ENCODE assay signal across 24 cellular contexts in the genomic region with DNA sequence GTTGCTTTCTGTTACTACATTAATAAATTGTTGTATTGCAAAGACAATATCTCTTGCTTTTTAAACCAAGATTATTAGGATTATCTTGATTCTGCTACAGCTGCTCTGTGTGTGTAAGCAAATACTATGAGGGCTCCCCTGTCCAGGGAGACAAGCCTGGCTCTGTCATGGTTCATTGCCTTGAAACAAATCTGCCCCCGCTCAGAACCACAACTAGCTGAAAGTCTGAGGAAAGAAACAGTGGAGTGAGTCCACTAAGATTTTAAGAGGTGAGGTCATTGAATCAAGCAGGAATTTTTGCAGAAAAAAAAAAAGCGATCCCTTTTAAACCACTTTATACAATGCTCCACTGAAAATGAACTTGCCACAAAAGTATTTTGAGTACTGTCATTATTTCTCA. TPM values are rescaled to one million over a fixed set of nuclear protein-coding genes. Genes with fewer than 3 reads are reported as not detected.
A peak's percentile ranks its signal among the peaks of the same experiment; 100 is the strongest.
DNase-seq lines count a peak whose midpoint lies in the region; ATAC-seq and TF ChIP-seq lines count a peak whose summit lies in the region.
"Had no signal": no experiment of that assay in that cellular context is flagged by ENCODE, and none has a peak within 500 bp of the region (broad histone marks: within the 10 kb centered on the region; RNA-seq: fewer than 3 reads in every experiment).

No MANE protein-coding gene starts in this region.

- no peak overlapping the region for H3K27ac ChIP-seq in dorsolateral prefrontal cortex
- H3K27ac ChIP-seq: adrenal gland, skin epidermis had no signal

- peak overlapping the region; percentile 29 for H3K27ac Mint-ChIP-seq in neural crest cell (ENCODE audit: unreplicated experiment)
- H3K27ac Mint-ChIP-seq: activated B cell treated with CpG ODN at 0.5 μM for 24 hours; activated CD8-positive, alpha-beta T cell treated with anti-CD3 and anti-CD28 coated beads for 36 hours; memory B cell; naive thymus-derived CD4-positive, alpha-beta T cell; progenitor cell of endocrine pancreas; stimulated activated naive B cell treated with anti-CD40 and anti-IgM and Interleukin-4, amounts not matched to agents 10 μg/mL and 1 μg/mL and 100 μg/mL, for 72 hours; T-helper 17 cell had no signal

- peaks cover 8% of the 10 kb centered on the region for H3K9me3 Mint-ChIP-seq in neural crest cell

- in situ Hi-C loops in Caki2 (cut with HindIII; ENCODE audit: low pct_unique_long_range_greater_than_20kb, low sequenced_read_pairs): no loop called here

- H3K36me3 Mint-ChIP-seq in neural crest cell (ENCODE audit: low read depth): peaks cover 3% of the 10 kb centered on the region
- H3K36me3 Mint-ChIP-seq: memory B cell; stimulated activated naive B cell treated with anti-CD40 and anti-IgM and Interleukin-4, amounts not matched to agents 10 μg/mL and 1 μg/mL and 100 μg/mL, for 72 hours had no signal

- no peaks in the 10 kb centered on the region for H3K27me3 ChIP-seq in dorsolateral prefrontal cortex
- H3K27me3 ChIP-seq: adrenal gland had no signal

- TF ChIP-seq CTCF in choroid plexus epithelial cell (conservative IDR thresholded peaks at IDR 0.05; ENCODE audit: low read depth, low read length): no peak
- no peak for TF ChIP-seq CTCF in neural crest cell (conservative IDR thresholded peaks at IDR 0.05)
- TF ChIP-seq CTCF in dorsolateral prefrontal cortex (IDR thresholded peaks at IDR 0.05 in 54 of 56, conservative IDR thresholded peaks at IDR 0.05 in 2 of 56; ENCODE audit: low read depth in 1 of 56, partially characterized antibody in 56 of 56): no peak

- H3K4me3 ChIP-seq in choroid plexus epithelial cell (ENCODE audit: low read depth, low read length) (no peak overlapping the region), dorsolateral prefrontal cortex (no peak overlapping the region)
- H3K4me3 ChIP-seq: adrenal gland, skin epidermis had no signal

- no peak overlapping the region for H3K4me3 Mint-ChIP-seq in neural crest cell
- H3K4me3 Mint-ChIP-seq: activated B cell treated with CpG ODN at 0.5 μM for 24 hours; activated CD8-positive, alpha-beta T cell treated with anti-CD3 and anti-CD28 coated beads for 36 hours; memory B cell; naive thymus-derived CD4-positive, alpha-beta T cell; stimulated activated naive B cell treated with anti-CD40 and anti-IgM and Interleukin-4, amounts not matched to agents 10 μg/mL and 1 μg/mL and 100 μg/mL, for 72 hours; T-helper 17 cell had no signal

- no peaks in the 10 kb centered on the region for H3K27me3 Mint-ChIP-seq in neural crest cell (ENCODE audit: low read depth)
- H3K27me3 Mint-ChIP-seq: activated B cell treated with CpG ODN at 0.5 μM for 24 hours; activated CD8-positive, alpha-beta T cell treated with anti-CD3 and anti-CD28 coated beads for 36 hours; memory B cell; naive thymus-derived CD4-positive, alpha-beta T cell; progenitor cell of endocrine pancreas; stimulated activated naive B cell treated with anti-CD40 and anti-IgM and Interleukin-4, amounts not matched to agents 10 μg/mL and 1 μg/mL and 100 μg/mL, for 72 hours; T-helper 17 cell had no signal

- DNase-seq in Caki2 (ENCODE audit: low read depth) (peak; percentile 76), HK-2 (ENCODE audit: unreplicated experiment) (peak; percentile 58), choroid plexus epithelial cell (ENCODE audit: low read depth) (peak; percentile 4), neural crest cell (ENCODE audit: low read depth, low spot score) (no peak), dorsolateral prefrontal cortex (no peak), left lobe of liver (ENCODE audit: low spot score) (no peak), germinal center (ENCODE audit: low spot score) (no peak)
- DNase-seq: activated B cell treated with CpG ODN at 0.5 μM for 24 hours; activated CD8-positive, alpha-beta T cell treated with anti-CD3 and anti-CD28 coated beads for 36 hours; adrenal gland; EL; erythroblast; foreskin melanocyte; hypothalamus; naive thymus-derived CD4-positive, alpha-beta T cell; NCI-H2107; stimulated activated CD4-positive, alpha-beta T cell treated with anti-CD3 and anti-CD28 coated beads, Interleukin-2, amount 100 ng/mL, for 24 hours; stimulated activated naive B cell treated with anti-CD40 and anti-IgM and Interleukin-4, amounts not matched to agents 10 μg/mL and 1 μg/mL and 100 μg/mL, for 72 hours; T-helper 17 cell had no signal

- intact Hi-C loops in dorsolateral prefrontal cortex (cut with DNase I): no loop called here

- H3K4me1 Mint-ChIP-seq in neural crest cell: peaks cover 5% of the 10 kb centered on the region
- H3K4me1 Mint-ChIP-seq: activated B cell treated with CpG ODN at 0.5 μM for 24 hours; memory B cell; naive thymus-derived CD4-positive, alpha-beta T cell; stimulated activated naive B cell treated with anti-CD40 and anti-IgM and Interleukin-4, amounts not matched to agents 10 μg/mL and 1 μg/mL and 100 μg/mL, for 72 hours; T-helper 17 cell had no signal

- ATAC-seq in GM21515 (IDR thresholded peaks at IDR 0.05; ENCODE audit: unreplicated experiment) (no peak), left lobe of liver (no peak)
- ATAC-seq: activated CD8-positive, alpha-beta T cell treated with anti-CD3 and anti-CD28 coated beads for 36 hours; naive thymus-derived CD4-positive, alpha-beta T cell; stimulated activated naive B cell treated with anti-CD40 and anti-IgM and Interleukin-4, amounts not matched to agents 10 μg/mL and 1 μg/mL and 100 μg/mL, for 72 hours; T-helper 17 cell had no signal

RNA-seq across cellular contexts. Expression of gene LRRTM4, which starts 30.8 kb away (rescaled TPM):
- total RNA-seq in Caki2 (2014; rRNA removed; shearing (Covaris generic); ENCODE audit: low replicate concordance): 2.1 and 2.6 TPM in 2 replicates
- total RNA-seq in neural crest cell (10.1 and 10.6 TPM in 2 replicates), dorsolateral prefrontal cortex (10 to 100 TPM; 18.4 to 87.4 (median 55.8) TPM), left lobe of liver (not detected)
- total RNA-seq: activated B cell treated with CpG ODN at 0.5 μM for 24 hours; activated CD8-positive, alpha-beta T cell treated with anti-CD3 and anti-CD28 coated beads for 36 hours; naive thymus-derived CD4-positive, alpha-beta T cell; SK-MEL-5; T-helper 17 cell had no signal

Comparison
In these comparisons a context has a peak if more than half of its experiments do, and no peak if none do; other contexts are left out.
1. DNase-seq: peak in Caki2 (single experiment), HK-2 (single experiment) and choroid plexus epithelial cell (single experiment); none in neural crest cell (single experiment), dorsolateral prefrontal cortex (0 of 10), left lobe of liver (single experiment) and germinal center (single experiment).